Comparison of ENCODE assay signal across 11 cellular contexts in genomic region chr14:68948686-68949085, GRCh38. TPM values are rescaled to one million over a fixed set of nuclear protein-coding genes. Genes with fewer than 3 reads are reported as not detected.
DNase-seq lines count a peak whose midpoint lies in the region; ATAC-seq and TF ChIP-seq lines count a peak whose summit lies in the region.
"Had no signal": no experiment of that assay in that cellular context is flagged by ENCODE, and none has a peak within 500 bp of the region (broad histone marks: within the 10 kb centered on the region; RNA-seq: fewer than 3 reads in every experiment).

No MANE protein-coding gene starts in this region.

- peak overlapping the region in 1 of 2 experiments; percentile 14 for H3K4ac ChIP-seq in mesenchymal stem cell (ENCODE audit: low read depth in 1 of 2, low read length in 2 of 2)

- no peak for TF ChIP-seq EP300 in SK-N-SH (IDR thresholded peaks at IDR 0.05; ENCODE audit: borderline replicate concordance in 1 of 2, low read depth in 1 of 2, low read length in 1 of 2)

- ATAC-seq in SK-N-SH treated with all-trans-retinoic acid at 6 μM for 48 hours (no peak), thoracic aorta (ENCODE audit: insufficient number of reproducible peaks, low FRiP score, low read depth) (no peak), GM18498 (IDR thresholded peaks at IDR 0.05; ENCODE audit: unreplicated experiment) (no peak), GM21723 (IDR thresholded peaks at IDR 0.05; ENCODE audit: unreplicated experiment) (no peak), HG03565 (IDR thresholded peaks at IDR 0.05; ENCODE audit: unreplicated experiment) (no peak)
- ATAC-seq: activated CD4-positive, CD25-positive, alpha-beta regulatory T cell treated with anti-CD3 and anti-CD28 coated beads, Interleukin-2, amount 50 U/mL, for 24 hours had no signal

- H2AFZ ChIP-seq in SK-N-SH (ENCODE audit: low read depth) (no peak overlapping the region), mesenchymal stem cell (ENCODE audit: low read depth, low read length) (no peak overlapping the region)

- H3K4me2 ChIP-seq in SK-N-SH (peak overlapping the region; percentile 34; the same call in 1 of the 2 replicates), mesenchymal stem cell (ENCODE audit: low read length, poor library complexity, severe bottlenecking) (no peak overlapping the region)

- H2BK5ac ChIP-seq in mesenchymal stem cell (ENCODE audit: low read depth, low read length, poor library complexity, severe bottlenecking), result peak overlapping the region; percentile 3

- H3K4me1 ChIP-seq in SK-N-SH (ENCODE audit: control insufficient read depth in 1 of 2, insufficient read depth in 2 of 2, low read depth in 1 of 2, low read length in 1 of 2) (peaks cover 79 to 86% of the 10 kb centered on the region in 2 experiments), mesenchymal stem cell (ENCODE audit: control insufficient read depth, insufficient read depth, low read depth, low read length) (peaks cover 64% of the 10 kb centered on the region), thoracic aorta (ENCODE audit: control insufficient read depth in 1 of 2, low read depth in 2 of 2) (peaks cover 78 to 97% of the 10 kb centered on the region in 2 donors)

- peaks cover 95% of the 10 kb centered on the region for H4K20me1 ChIP-seq in SK-N-SH (ENCODE audit: insufficient read depth)

- peak overlapping the region; percentile 72 to 91 for H3K27ac ChIP-seq in SK-N-SH (ENCODE audit: low read depth in 2 of 2, low read length in 1 of 2)
- peak overlapping the region; percentile 93 for H3K27ac ChIP-seq in brain microvascular endothelial cell
- peak overlapping the region; percentile 43 for H3K27ac ChIP-seq in mesenchymal stem cell (ENCODE audit: low read length, poor library complexity, severe bottlenecking)
- H3K27ac ChIP-seq in thoracic aorta, result peak overlapping the region; percentile 94 to 97

- H3K36me3 ChIP-seq in SK-N-SH (replicated peaks in 1 of 2; ENCODE audit: control insufficient read depth in 1 of 2, insufficient read depth in 2 of 2, low read length in 1 of 2) (no peaks in the 10 kb centered on the region), brain microvascular endothelial cell (replicated peaks) (peaks cover 13% of the 10 kb centered on the region), mesenchymal stem cell (ENCODE audit: control insufficient read depth in 1 of 2, insufficient read depth in 2 of 2, low read depth in 1 of 2, low read length in 2 of 2) (peaks cover 0 to 37% of the 10 kb centered on the region in 2 experiments), thoracic aorta (no peaks in the 10 kb centered on the region)

- H3K79me1 ChIP-seq in mesenchymal stem cell (replicated peaks; ENCODE audit: low read length, poor library complexity, severe bottlenecking), result no peaks in the 10 kb centered on the region

- DNase-seq in SK-N-SH (peak; percentile 47), brain microvascular endothelial cell (no peak), mesenchymal stem cell (peak; percentile 45), thoracic aorta (ENCODE audit: low spot score) (no peak)
- DNase-seq: 8988T, nephron progenitor cell had no signal

- in situ Hi-C loops in brain microvascular endothelial cell (cut with HindIII; ENCODE audit: low pct_ligation_motif_present, low sequenced_read_pairs), result no loop called here

- peaks cover 45% of the 10 kb centered on the region for H3F3A ChIP-seq in SK-N-SH (replicated peaks; ENCODE audit: insufficient read depth)

- peak overlapping the region; percentile 27 for H4K8ac ChIP-seq in mesenchymal stem cell (ENCODE audit: low read length)

- peak overlapping the region; percentile 11 to 59 for H2BK12ac ChIP-seq in mesenchymal stem cell (ENCODE audit: low read length in 2 of 2)

- no peak overlapping the region for H3K23ac ChIP-seq in mesenchymal stem cell (ENCODE audit: low read length in 2 of 2)

- POLR2A ChIA-PET in SK-N-SH (lab: Yijun Ruan, JAX), result interaction anchor here (1.0 to 1.5 kb wide), 3 partner anchors 29 to 108 kb away, joined by 4 to 5 read pairs (median 4); no protein-coding TSS in a partner anchor

- no peak for TF ChIP-seq RAD21 in SK-N-SH (IDR thresholded peaks at IDR 0.05; ENCODE audit: low read length)

- WGBS in SK-N-SH (ENCODE audit: low lambda C conversion rate), result 76% methylated on average over 5 of the region's 5 CpGs
- 66% methylated on average over 5 of the region's 5 CpGs for WGBS in mesenchymal stem cell

- peak overlapping the region; percentile 18 for H4K91ac ChIP-seq in mesenchymal stem cell (ENCODE audit: low read length)

- peak overlapping the region; percentile 29 to 69 for H3K18ac ChIP-seq in mesenchymal stem cell (ENCODE audit: low read depth in 1 of 2, low read length in 2 of 2)

- H3K9ac ChIP-seq in SK-N-SH (no peak overlapping the region), mesenchymal stem cell (ENCODE audit: low read length) (peak overlapping the region; percentile 70)

- no peak overlapping the region for H2AK5ac ChIP-seq in mesenchymal stem cell (ENCODE audit: low read length, severe bottlenecking)

- H2BK15ac ChIP-seq in mesenchymal stem cell (ENCODE audit: low read depth, poor library complexity, severe bottlenecking), result no peak overlapping the region

- H3K4me3 ChIP-seq in SK-N-SH (ENCODE audit: low read depth in 2 of 2, low read length in 1 of 2), result no peak overlapping the region
- H3K4me3 ChIP-seq in brain microvascular endothelial cell (ENCODE audit: low read depth, low read length), result no peak overlapping the region
- H3K4me3 ChIP-seq in mesenchymal stem cell (ENCODE audit: insufficient read depth in 1 of 2, low read depth in 1 of 2, low read length in 2 of 2), result no peak overlapping the region
- peak overlapping the region; percentile 51 for H3K4me3 ChIP-seq in thoracic aorta

- no peak overlapping the region for H3K14ac ChIP-seq in mesenchymal stem cell (ENCODE audit: low read length in 2 of 2)

- H3K79me2 ChIP-seq in SK-N-SH (ENCODE audit: insufficient read depth), result peaks cover 100% of the 10 kb centered on the region

- TF ChIP-seq CTCF in SK-N-SH (IDR thresholded peaks at IDR 0.05) (no peak), brain microvascular endothelial cell (IDR thresholded peaks at IDR 0.05; ENCODE audit: low read depth, low read length, missing control alignments) (no peak), thoracic aorta (IDR thresholded peaks at IDR 0.05) (no peak)

- H3K9me3 ChIP-seq in SK-N-SH (no peaks in the 10 kb centered on the region), mesenchymal stem cell (ENCODE audit: control insufficient read depth, low read length) (no peaks in the 10 kb centered on the region), thoracic aorta (no peaks in the 10 kb centered on the region)

- no peaks in the 10 kb centered on the region for H3K9me2 ChIP-seq in SK-N-SH

- no peak overlapping the region for H2BK120ac ChIP-seq in mesenchymal stem cell (ENCODE audit: low read depth, low read length)

- no peaks in the 10 kb centered on the region for H3K27me3 ChIP-seq in SK-N-SH (ENCODE audit: insufficient read depth)
- H3K27me3 ChIP-seq in brain microvascular endothelial cell (replicated peaks), result no peaks in the 10 kb centered on the region
- no peaks in the 10 kb centered on the region for H3K27me3 ChIP-seq in mesenchymal stem cell (ENCODE audit: control insufficient read depth in 1 of 2, insufficient read depth in 1 of 2, low read length in 2 of 2)
- no peaks in the 10 kb centered on the region for H3K27me3 ChIP-seq in thoracic aorta (replicated peaks; ENCODE audit: insufficient read depth)

- CTCF ChIA-PET in SK-N-SH (lab: Yijun Ruan, JAX), result interaction anchor here (0.7 to 4.2 kb wide), 8 partner anchors 9 to 159 kb away, joined by 3 to 29 read pairs (median 6); no protein-coding TSS in a partner anchor

TF ChIP-seq in SK-N-SH, 30 proteins besides CTCF, POLR2A, EP300 and RAD21:
- TF ChIP-seq MXI1 (IDR thresholded peaks at IDR 0.05; ENCODE audit: low read depth, low read length) (peak; percentile 87), EZH2phosphoT487 (IDR thresholded peaks at IDR 0.05; ENCODE audit: borderline replicate concordance, low read depth) (no peak)
TF ChIP-seq in SK-N-SH: peak in this region for 1.

TF ChIP-seq in SK-N-SH treated with all-trans-retinoic acid at 6 μM for 48 hours, 23 proteins besides CTCF, POLR2A, EP300 and RAD21 (continues in another document):
- TF ChIP-seq CSDC2 (CRISPR knock-in tag; IDR thresholded peaks at IDR 0.05) (no peak), ESRRG (CRISPR knock-in tag; IDR thresholded peaks at IDR 0.05) (no peak), PATZ1 (CRISPR knock-in tag; IDR thresholded peaks at IDR 0.05; ENCODE audit: borderline replicate concordance) (no peak), GLIS3 (CRISPR knock-in tag; IDR thresholded peaks at IDR 0.05) (no peak), ISL1 (CRISPR knock-in tag; IDR thresholded peaks at IDR 0.05) (no peak), RARB (CRISPR knock-in tag; IDR thresholded peaks at IDR 0.05) (no peak), ZNF70 (CRISPR knock-in tag; IDR thresholded peaks at IDR 0.05) (no peak)

RNA-seq across cellular contexts. Expression of gene ACTN1, which starts 30.4 kb away (rescaled TPM):
- 266 and 319 TPM in 2 replicates for polyA plus RNA-seq in SK-N-SH (2012; rRNA removed)
- 144 and 218 TPM in 2 replicates for polyA plus RNA-seq in SK-N-SH (2012; cell fraction: cytosol; rRNA removed)
- 589 and 740 TPM in 2 replicates for polyA plus RNA-seq in SK-N-SH (2012; cell fraction: nucleus; rRNA removed)
- polyA plus RNA-seq in mesenchymal stem cell (2013, experiment 1 of 2), result 359 TPM
- 344 TPM for polyA plus RNA-seq in mesenchymal stem cell (2013, experiment 2 of 2)
- 1,000 to 10,000 TPM; 1,201 to 1,291 TPM for total RNA-seq in thoracic aorta

Comparison
In these comparisons a context has a peak if more than half of its experiments do, and no peak if none do; other contexts are left out.
1. DNase-seq: peak in SK-N-SH (single experiment) and mesenchymal stem cell (single experiment); none in brain microvascular endothelial cell (single experiment) and thoracic aorta (single experiment).
2. H3K27ac ChIP-seq: peak in every context shown above with its lines; median percentile 96 in thoracic aorta; 93 in brain microvascular endothelial cell; 82 in SK-N-SH; 43 in mesenchymal stem cell.